In genomic region chrX:107715331-107716044, GRCh38 we compare ENCODE assay signal across 9 cellular contexts.
DNase-seq lines count a peak whose midpoint lies in the region; ATAC-seq, FAIRE-seq and TF ChIP-seq lines count a peak whose summit lies in the region.
"Had no signal": no experiment of that assay in that cellular context is flagged by ENCODE, and none has a peak within 500 bp of the region (broad histone marks: within the 10 kb centered on the region; RNA-seq: fewer than 3 reads in every experiment).

No MANE protein-coding gene starts in this region.

- H3K9ac ChIP-seq in GM23248 (peak overlapping the region; percentile 100), fibroblast of lung (ENCODE audit: insufficient read depth, low read length) (peak overlapping the region; percentile 84)

- H3K9me2 ChIP-seq in GM23248 (ENCODE audit: insufficient read depth): no peaks in the 10 kb centered on the region

- in situ Hi-C loops in GM23248 (cut with MboI): loop anchor here (10.0 kb wide), 1 partner anchor 51 kb away; no protein-coding TSS in a partner anchor
- in situ Hi-C loops in GM13977 (cut with MboI; ENCODE audit: low pct_unique_long_range_greater_than_20kb, low sequenced_read_pairs, unreplicated experiment): no loop called here

- peak overlapping the region; percentile 93 for H3K4me2 ChIP-seq in GM23248 (ENCODE audit: unreplicated experiment)
- peak overlapping the region; percentile 92 for H3K4me2 ChIP-seq in fibroblast of lung (ENCODE audit: extremely low read depth, insufficient read depth, low read length)

- H3F3A ChIP-seq in GM23248 (ENCODE audit: insufficient read depth): peaks cover 22% of the 10 kb centered on the region; the same call in 1 of the 2 replicates

- H2AFZ ChIP-seq in GM23248 (peak overlapping the region; percentile 39; the same call in 1 of the 2 replicates), fibroblast of lung (ENCODE audit: low read length) (peak overlapping the region; percentile 30)

- H4K20me1 ChIP-seq in GM23248 (ENCODE audit: insufficient read depth) (no peaks in the 10 kb centered on the region), fibroblast of lung (ENCODE audit: control insufficient read depth, extremely low read depth, insufficient read depth, low read length) (no peaks in the 10 kb centered on the region)

- H3K27me3 ChIP-seq in GM23248 (replicated peaks; ENCODE audit: insufficient read depth) (no peaks in the 10 kb centered on the region), WERI-Rb-1 (ENCODE audit: insufficient read depth, low read depth, severe bottlenecking) (peaks cover 20% of the 10 kb centered on the region), fibroblast of lung (ENCODE audit: control insufficient read depth, insufficient read depth, low read length) (peaks cover 4% of the 10 kb centered on the region), pancreas (peaks cover 0 to 7% (median 0%) of the 10 kb centered on the region in 4 donors)

- WGBS in GM23248 (ENCODE audit: low coverage in 1 of 2, low lambda C conversion rate in 2 of 2, missing lambda C conversion rate in 2 of 2), 2 experiments: 1% methylated on average over 11 to 13 of the region's 13 CpGs
- 58 to 59% methylated on average over 12 to 13 of the region's 13 CpGs for WGBS in pancreas, 2 donors

- no peak for TF ChIP-seq CTCF in WERI-Rb-1 (IDR thresholded peaks at IDR 0.05; ENCODE audit: low read depth, low read length)
- TF ChIP-seq CTCF in fibroblast of lung (conservative IDR thresholded peaks at IDR 0.05 in 1 of 2, IDR thresholded peaks at IDR 0.05 in 1 of 2; ENCODE audit: low read depth in 1 of 2, low read length in 2 of 2): no peak
- TF ChIP-seq CTCF in pancreas (IDR thresholded peaks at IDR 0.05): no peak
- TF ChIP-seq CTCF in GM13977 (IDR thresholded peaks at IDR 0.05; ENCODE audit: extremely low read depth, insufficient read depth, missing control alignments): no peak

- H3K4me1 ChIP-seq in GM23248 (ENCODE audit: insufficient read depth) (peaks cover 50% of the 10 kb centered on the region), fibroblast of lung (ENCODE audit: control insufficient read depth, extremely low read depth, insufficient read depth, low read length) (peaks cover 3% of the 10 kb centered on the region), pancreas (peaks cover 3 to 17% (median 3%) of the 10 kb centered on the region in 3 donors)

- FAIRE-seq in pancreas (lab: Jason Lieb, UNC): no peak
- FAIRE-seq: TTC549 had no signal

- H3K27ac ChIP-seq in GM23248: peak overlapping the region; percentile 95
- no peak overlapping the region for H3K27ac ChIP-seq in WERI-Rb-1
- H3K27ac ChIP-seq in fibroblast of lung (ENCODE audit: insufficient read depth, low read length): peak overlapping the region; percentile 76
- peak overlapping the region; percentile 62 to 82 (median 74) for H3K27ac ChIP-seq in pancreas

- H3K36me3 ChIP-seq in GM23248 (ENCODE audit: low read depth) (0 out of 2 replicates have a peak, but pooled peaks cover 9% of the 10 kb centered on the region), WERI-Rb-1 (no peaks in the 10 kb centered on the region), fibroblast of lung (ENCODE audit: control insufficient read depth, insufficient read depth, low read length) (no peaks in the 10 kb centered on the region), pancreas (peaks cover 0 to 11% (median 3%) of the 10 kb centered on the region in 3 donors)

- peaks cover 19% of the 10 kb centered on the region for H3K79me2 ChIP-seq in GM23248 (ENCODE audit: insufficient read depth)
- H3K79me2 ChIP-seq in fibroblast of lung (ENCODE audit: control insufficient read depth, insufficient read depth, low read length): no peaks in the 10 kb centered on the region

- intact Hi-C loops in pancreas (cut with DNase I): no loop called here

- H3K4me3 ChIP-seq in GM23248 (peak overlapping the region; percentile 91), WERI-Rb-1 (ENCODE audit: low read depth, low read length) (peak overlapping the region; percentile 57), fibroblast of lung (replicated peaks in 1 of 4; ENCODE audit: control extremely low read depth in 1 of 4, insufficient read depth in 1 of 4, low read depth in 3 of 4, low read length in 4 of 4) (peak overlapping the region; percentile 55 to 94 (median 66)), pancreas (peak overlapping the region; percentile 18 to 48 (median 35))

- ATAC-seq in pancreas: no peak

- H3K9me3 ChIP-seq in GM23248 (ENCODE audit: low read depth) (no peaks in the 10 kb centered on the region), WERI-Rb-1 (ENCODE audit: severe bottlenecking) (no peaks in the 10 kb centered on the region), fibroblast of lung (ENCODE audit: control insufficient read depth, insufficient read depth, low read depth, low read length) (no peaks in the 10 kb centered on the region), pancreas (no peaks in the 10 kb centered on the region)

- DNase-seq in GM23248: peak; percentile 61
- DNase-seq in WERI-Rb-1: no peak
- peak in 1 of 2 donors; percentile 39 for DNase-seq in fibroblast of lung (ENCODE audit: low read depth in 2 of 2)
- no peak for DNase-seq in pancreas
- DNase-seq in GM13977 (ENCODE audit: low spot score): no peak
- no peak for DNase-seq in Kasumi-1 (lab: John Stamatoyannopoulos, UW)
- DNase-seq in LoVo (ENCODE audit: low spot score): no peak
- no peak for DNase-seq in NCI-H510A (lab: John Stamatoyannopoulos, UW)

Comparison
In these comparisons a context has a peak if more than half of its experiments do, and no peak if none do; other contexts are left out.
1. H3K4me3 ChIP-seq: peak in every context shown above with its lines; median percentile 91 in GM23248; 66 in fibroblast of lung; 57 in WERI-Rb-1; 35 in pancreas.